Comparison of ENCODE assay signal across 1 cellular context in the genomic region with DNA sequence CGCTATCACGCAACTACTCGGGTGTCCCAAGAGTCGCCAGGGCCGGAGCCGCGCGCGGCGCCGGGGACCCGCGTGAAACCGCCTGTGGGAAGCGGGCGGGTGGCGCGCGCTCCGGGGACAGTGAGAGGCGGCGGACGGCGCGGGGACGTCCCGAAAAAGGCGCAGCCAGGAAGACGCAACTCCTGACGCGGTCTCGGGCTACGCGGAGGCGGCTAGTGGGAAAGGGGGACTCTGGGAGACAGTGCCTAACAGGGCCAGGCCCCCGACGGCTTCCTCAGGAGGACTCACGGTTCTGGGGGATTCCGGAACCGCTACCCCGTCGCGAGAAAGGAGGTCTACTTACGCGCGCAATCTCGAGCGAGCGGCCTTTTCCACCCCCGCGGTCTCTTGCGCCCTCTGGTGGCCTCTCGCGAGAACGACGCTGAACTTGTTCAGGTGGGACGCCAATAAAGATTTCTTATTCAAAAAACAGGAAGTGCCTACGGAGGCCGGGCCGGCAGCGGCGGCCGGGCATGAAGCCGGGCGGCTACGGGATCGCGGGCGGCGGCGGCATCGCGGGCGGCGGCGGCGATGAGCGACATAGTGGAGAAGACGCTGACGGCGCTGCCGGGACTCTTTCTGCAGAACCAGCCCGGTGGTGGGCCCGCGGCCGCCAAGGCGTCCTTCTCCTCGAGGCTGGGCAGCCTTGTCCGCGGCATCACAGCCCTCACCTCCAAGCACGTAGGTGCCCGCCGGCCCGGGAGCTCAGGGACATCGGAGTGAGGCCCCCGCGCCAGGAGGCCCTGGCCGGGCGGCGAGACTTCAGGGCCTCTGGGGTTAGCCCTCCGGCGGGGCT.
A peak's percentile ranks its signal among the peaks of the same experiment; 100 is the strongest.
TF ChIP-seq lines count a peak whose summit lies in the region.

A gene (plus strand): TSS at position 475 of the 835 bp plus-strand sequence. CDS start 96 bp downstream, at position 571.

TF ChIP-seq in HepG2, 621 proteins besides CTCF, POLR2A, EP300 and RAD21 (continued from another document and continues in another):
- TF ChIP-seq, protein P1, sequence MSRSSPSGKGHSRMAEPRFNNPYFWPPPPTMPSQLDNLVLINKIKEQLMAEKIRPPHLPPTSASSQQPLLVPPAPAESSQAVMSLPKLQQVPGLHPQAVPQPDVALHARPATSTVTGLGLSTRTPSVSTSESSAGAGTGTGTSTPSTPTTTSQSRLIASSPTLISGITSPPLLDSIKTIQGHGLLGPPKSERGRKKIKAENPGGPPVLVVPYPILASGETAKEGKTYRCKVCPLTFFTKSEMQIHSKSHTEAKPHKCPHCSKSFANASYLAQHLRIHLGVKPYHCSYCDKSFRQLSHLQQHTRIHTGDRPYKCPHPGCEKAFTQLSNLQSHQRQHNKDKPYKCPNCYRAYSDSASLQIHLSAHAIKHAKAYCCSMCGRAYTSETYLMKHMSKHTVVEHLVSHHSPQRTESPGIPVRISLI (CRISPR knock-in tag; IDR thresholded peaks at IDR 0.05; ENCODE audit: borderline replicate concordance) = no peak
- TF ChIP-seq SETDB1 (CRISPR knock-in tag; IDR thresholded peaks at IDR 0.05; ENCODE audit: borderline replicate concordance) (0 out of 2 replicates have a peak, but pooled peaks have one; percentile 58), POLR2G (IDR thresholded peaks at IDR 0.05; ENCODE audit: low read depth, low read length) (peak; percentile 79; the same call in 1 of the 2 replicates), HOXA7 (CRISPR knock-in tag; IDR thresholded peaks at IDR 0.05) (no peak), PAWR (CRISPR knock-in tag; IDR thresholded peaks at IDR 0.05; ENCODE audit: borderline replicate concordance) (no peak), SCMH1 (CRISPR knock-in tag; IDR thresholded peaks at IDR 0.05; ENCODE audit: borderline replicate concordance) (no peak), ZNF556 (CRISPR knock-in tag; IDR thresholded peaks at IDR 0.05; ENCODE audit: borderline replicate concordance) (peak; percentile 72; the same call in 1 of the 2 replicates), U2AF2 (IDR thresholded peaks at IDR 0.05; ENCODE audit: low read depth, low read length) (no peak), YY1 (IDR thresholded peaks at IDR 0.05; ENCODE audit: insufficient read depth, insufficient replicate concordance, low read depth, low read length) (peak; percentile 79), ZNF44 (CRISPR knock-in tag; IDR thresholded peaks at IDR 0.05) (0 out of 2 replicates have a peak, but pooled peaks have one; percentile 64), ZNF782 (CRISPR knock-in tag; IDR thresholded peaks at IDR 0.05; ENCODE audit: borderline replicate concordance) (peak; percentile 54; the same call in 1 of the 2 replicates), ZNF510 (CRISPR knock-in tag; IDR thresholded peaks at IDR 0.05; ENCODE audit: low read depth) (peak; percentile 65; the same call in 1 of the 2 replicates), ZFAT (CRISPR knock-in tag; conservative IDR thresholded peaks at IDR 0.05) (no peak), ZNF260 (CRISPR knock-in tag; IDR thresholded peaks at IDR 0.05; ENCODE audit: borderline replicate concordance, low read depth) (no peak), TGIF2 (CRISPR knock-in tag; IDR thresholded peaks at IDR 0.05) (peak; percentile 30; the same call in 1 of the 2 replicates), CREB1 (IDR thresholded peaks at IDR 0.05) (peak; percentile 53; the same call in 1 of the 2 replicates), CREB1 (CRISPR knock-in tag; IDR thresholded peaks at IDR 0.05) (peak; percentile 68), ZNF234 (CRISPR knock-in tag; conservative IDR thresholded peaks at IDR 0.05) (0 out of 2 replicates have a peak, but pooled peaks have one; percentile 44), RFXAP (CRISPR knock-in tag; IDR thresholded peaks at IDR 0.05; ENCODE audit: borderline replicate concordance) (no peak), ZNF484 (CRISPR knock-in tag; IDR thresholded peaks at IDR 0.05; ENCODE audit: borderline replicate concordance, low read depth) (no peak), MTF1 (CRISPR knock-in tag; IDR thresholded peaks at IDR 0.05) (no peak), SRSF4 (IDR thresholded peaks at IDR 0.05; ENCODE audit: low read depth, low read length, poor library complexity, severe bottlenecking) (no peak), ZNF598 (CRISPR knock-in tag; IDR thresholded peaks at IDR 0.05; ENCODE audit: borderline replicate concordance) (0 out of 2 replicates have a peak, but pooled peaks have one; percentile 20), SATB2 (CRISPR knock-in tag; IDR thresholded peaks at IDR 0.05) (0 out of 2 replicates have a peak, but pooled peaks have one; percentile 49), ZNF761 (CRISPR knock-in tag; conservative IDR thresholded peaks at IDR 0.05) (0 out of 2 replicates have a peak, but pooled peaks have one; percentile 50), GATA4 (IDR thresholded peaks at IDR 0.05; ENCODE audit: borderline replicate concordance, low read depth) (no peak), ZNF746 (CRISPR knock-in tag; IDR thresholded peaks at IDR 0.05) (no peak), RCOR2 (CRISPR knock-in tag; IDR thresholded peaks at IDR 0.05) (no peak), ISL2 (CRISPR knock-in tag; IDR thresholded peaks at IDR 0.05) (no peak), ZNF274 (CRISPR knock-in tag; IDR thresholded peaks at IDR 0.05) (no peak), CEBPB (IDR thresholded peaks at IDR 0.05; ENCODE audit: borderline replicate concordance, low read depth, low read length) (no peak), DMAP1 (CRISPR knock-in tag; IDR thresholded peaks at IDR 0.05) (peak; percentile 77), LCORL (IDR thresholded peaks at IDR 0.05) (no peak), LCORL (CRISPR knock-in tag; IDR thresholded peaks at IDR 0.05) (no peak; the same call in 1 of the 2 replicates), ZNF333 (CRISPR knock-in tag; IDR thresholded peaks at IDR 0.05; ENCODE audit: borderline replicate concordance) (no peak; the same call in 1 of the 2 replicates), BORCS8-MEF2B (CRISPR knock-in tag; IDR thresholded peaks at IDR 0.05) (peak; percentile 11; the same call in 1 of the 2 replicates), HDAC6 (IDR thresholded peaks at IDR 0.05; ENCODE audit: low read depth, low read length) (no peak), TAF1 (CRISPR knock-in tag; IDR thresholded peaks at IDR 0.05) (peak; percentile 62; the same call in 1 of the 2 replicates), JARID2 (CRISPR knock-in tag; IDR thresholded peaks at IDR 0.05; ENCODE audit: insufficient replicate concordance) (no peak), NR1H2 (CRISPR knock-in tag; IDR thresholded peaks at IDR 0.05; ENCODE audit: borderline replicate concordance, low read depth) (no peak), GTF3A (CRISPR knock-in tag; conservative IDR thresholded peaks at IDR 0.05) (no peak), GLI4 (CRISPR knock-in tag; IDR thresholded peaks at IDR 0.05; ENCODE audit: borderline replicate concordance) (no peak), SMARCE1 (IDR thresholded peaks at IDR 0.05; ENCODE audit: borderline replicate concordance) (no peak)
- TF ChIP-seq, protein P2, sequence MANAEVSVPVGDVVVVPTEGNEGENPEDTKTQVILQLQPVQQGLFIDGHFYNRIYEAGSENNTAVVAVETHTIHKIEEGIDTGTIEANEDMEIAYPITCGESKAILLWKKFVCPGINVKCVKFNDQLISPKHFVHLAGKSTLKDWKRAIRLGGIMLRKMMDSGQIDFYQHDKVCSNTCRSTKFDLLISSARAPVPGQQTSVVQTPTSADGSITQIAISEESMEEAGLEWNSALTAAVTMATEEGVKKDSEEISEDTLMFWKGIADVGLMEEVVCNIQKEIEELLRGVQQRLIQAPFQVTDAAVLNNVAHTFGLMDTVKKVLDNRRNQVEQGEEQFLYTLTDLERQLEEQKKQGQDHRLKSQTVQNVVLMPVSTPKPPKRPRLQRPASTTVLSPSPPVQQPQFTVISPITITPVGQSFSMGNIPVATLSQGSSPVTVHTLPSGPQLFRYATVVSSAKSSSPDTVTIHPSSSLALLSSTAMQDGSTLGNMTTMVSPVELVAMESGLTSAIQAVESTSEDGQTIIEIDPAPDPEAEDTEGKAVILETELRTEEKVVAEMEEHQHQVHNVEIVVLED (CRISPR knock-in tag; IDR thresholded peaks at IDR 0.05; ENCODE audit: borderline replicate concordance) = peak; percentile 50; the same call in 1 of the 2 replicates
- TF ChIP-seq, protein P3, sequence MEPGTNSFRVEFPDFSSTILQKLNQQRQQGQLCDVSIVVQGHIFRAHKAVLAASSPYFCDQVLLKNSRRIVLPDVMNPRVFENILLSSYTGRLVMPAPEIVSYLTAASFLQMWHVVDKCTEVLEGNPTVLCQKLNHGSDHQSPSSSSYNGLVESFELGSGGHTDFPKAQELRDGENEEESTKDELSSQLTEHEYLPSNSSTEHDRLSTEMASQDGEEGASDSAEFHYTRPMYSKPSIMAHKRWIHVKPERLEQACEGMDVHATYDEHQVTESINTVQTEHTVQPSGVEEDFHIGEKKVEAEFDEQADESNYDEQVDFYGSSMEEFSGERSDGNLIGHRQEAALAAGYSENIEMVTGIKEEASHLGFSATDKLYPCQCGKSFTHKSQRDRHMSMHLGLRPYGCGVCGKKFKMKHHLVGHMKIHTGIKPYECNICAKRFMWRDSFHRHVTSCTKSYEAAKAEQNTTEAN (CRISPR knock-in tag; conservative IDR thresholded peaks at IDR 0.05) = no peak
- TF ChIP-seq, protein P4, sequence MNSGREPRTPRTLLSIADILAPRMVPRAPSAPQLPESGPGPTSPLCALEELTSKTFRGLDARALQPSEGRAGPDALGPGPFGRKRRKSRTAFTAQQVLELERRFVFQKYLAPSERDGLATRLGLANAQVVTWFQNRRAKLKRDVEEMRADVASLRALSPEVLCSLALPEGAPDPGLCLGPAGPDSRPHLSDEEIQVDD (CRISPR knock-in tag; IDR thresholded peaks at IDR 0.05; ENCODE audit: borderline replicate concordance) = no peak
- TF ChIP-seq, protein P5, sequence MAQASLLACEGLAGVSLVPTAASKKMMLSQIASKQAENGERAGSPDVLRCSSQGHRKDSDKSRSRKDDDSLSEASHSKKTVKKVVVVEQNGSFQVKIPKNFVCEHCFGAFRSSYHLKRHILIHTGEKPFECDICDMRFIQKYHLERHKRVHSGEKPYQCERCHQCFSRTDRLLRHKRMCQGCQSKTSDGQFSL (CRISPR knock-in tag; IDR thresholded peaks at IDR 0.05) = no peak
- TF ChIP-seq, protein P6, sequence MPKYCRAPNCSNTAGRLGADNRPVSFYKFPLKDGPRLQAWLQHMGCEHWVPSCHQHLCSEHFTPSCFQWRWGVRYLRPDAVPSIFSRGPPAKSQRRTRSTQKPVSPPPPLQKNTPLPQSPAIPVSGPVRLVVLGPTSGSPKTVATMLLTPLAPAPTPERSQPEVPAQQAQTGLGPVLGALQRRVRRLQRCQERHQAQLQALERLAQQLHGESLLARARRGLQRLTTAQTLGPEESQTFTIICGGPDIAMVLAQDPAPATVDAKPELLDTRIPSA (CRISPR knock-in tag; IDR thresholded peaks at IDR 0.05; ENCODE audit: borderline replicate concordance) = peak; percentile 83; the same call in 1 of the 2 replicates
- TF ChIP-seq, protein P7, sequence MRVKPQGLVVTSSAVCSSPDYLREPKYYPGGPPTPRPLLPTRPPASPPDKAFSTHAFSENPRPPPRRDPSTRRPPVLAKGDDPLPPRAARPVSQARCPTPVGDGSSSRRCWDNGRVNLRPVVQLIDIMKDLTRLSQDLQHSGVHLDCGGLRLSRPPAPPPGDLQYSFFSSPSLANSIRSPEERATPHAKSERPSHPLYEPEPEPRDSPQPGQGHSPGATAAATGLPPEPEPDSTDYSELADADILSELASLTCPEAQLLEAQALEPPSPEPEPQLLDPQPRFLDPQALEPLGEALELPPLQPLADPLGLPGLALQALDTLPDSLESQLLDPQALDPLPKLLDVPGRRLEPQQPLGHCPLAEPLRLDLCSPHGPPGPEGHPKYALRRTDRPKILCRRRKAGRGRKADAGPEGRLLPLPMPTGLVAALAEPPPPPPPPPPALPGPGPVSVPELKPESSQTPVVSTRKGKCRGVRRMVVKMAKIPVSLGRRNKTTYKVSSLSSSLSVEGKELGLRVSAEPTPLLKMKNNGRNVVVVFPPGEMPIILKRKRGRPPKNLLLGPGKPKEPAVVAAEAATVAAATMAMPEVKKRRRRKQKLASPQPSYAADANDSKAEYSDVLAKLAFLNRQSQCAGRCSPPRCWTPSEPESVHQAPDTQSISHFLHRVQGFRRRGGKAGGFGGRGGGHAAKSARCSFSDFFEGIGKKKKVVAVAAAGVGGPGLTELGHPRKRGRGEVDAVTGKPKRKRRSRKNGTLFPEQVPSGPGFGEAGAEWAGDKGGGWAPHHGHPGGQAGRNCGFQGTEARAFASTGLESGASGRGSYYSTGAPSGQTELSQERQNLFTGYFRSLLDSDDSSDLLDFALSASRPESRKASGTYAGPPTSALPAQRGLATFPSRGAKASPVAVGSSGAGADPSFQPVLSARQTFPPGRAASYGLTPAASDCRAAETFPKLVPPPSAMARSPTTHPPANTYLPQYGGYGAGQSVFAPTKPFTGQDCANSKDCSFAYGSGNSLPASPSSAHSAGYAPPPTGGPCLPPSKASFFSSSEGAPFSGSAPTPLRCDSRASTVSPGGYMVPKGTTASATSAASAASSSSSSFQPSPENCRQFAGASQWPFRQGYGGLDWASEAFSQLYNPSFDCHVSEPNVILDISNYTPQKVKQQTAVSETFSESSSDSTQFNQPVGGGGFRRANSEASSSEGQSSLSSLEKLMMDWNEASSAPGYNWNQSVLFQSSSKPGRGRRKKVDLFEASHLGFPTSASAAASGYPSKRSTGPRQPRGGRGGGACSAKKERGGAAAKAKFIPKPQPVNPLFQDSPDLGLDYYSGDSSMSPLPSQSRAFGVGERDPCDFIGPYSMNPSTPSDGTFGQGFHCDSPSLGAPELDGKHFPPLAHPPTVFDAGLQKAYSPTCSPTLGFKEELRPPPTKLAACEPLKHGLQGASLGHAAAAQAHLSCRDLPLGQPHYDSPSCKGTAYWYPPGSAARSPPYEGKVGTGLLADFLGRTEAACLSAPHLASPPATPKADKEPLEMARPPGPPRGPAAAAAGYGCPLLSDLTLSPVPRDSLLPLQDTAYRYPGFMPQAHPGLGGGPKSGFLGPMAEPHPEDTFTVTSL (CRISPR knock-in tag; IDR thresholded peaks at IDR 0.05; ENCODE audit: borderline replicate concordance) = 0 out of 2 replicates have a peak, but pooled peaks have one; percentile 50
- TF ChIP-seq, protein P8, sequence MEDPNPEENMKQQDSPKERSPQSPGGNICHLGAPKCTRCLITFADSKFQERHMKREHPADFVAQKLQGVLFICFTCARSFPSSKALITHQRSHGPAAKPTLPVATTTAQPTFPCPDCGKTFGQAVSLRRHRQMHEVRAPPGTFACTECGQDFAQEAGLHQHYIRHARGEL (CRISPR knock-in tag; IDR thresholded peaks at IDR 0.05) = no peak
- TF ChIP-seq, protein P9, sequence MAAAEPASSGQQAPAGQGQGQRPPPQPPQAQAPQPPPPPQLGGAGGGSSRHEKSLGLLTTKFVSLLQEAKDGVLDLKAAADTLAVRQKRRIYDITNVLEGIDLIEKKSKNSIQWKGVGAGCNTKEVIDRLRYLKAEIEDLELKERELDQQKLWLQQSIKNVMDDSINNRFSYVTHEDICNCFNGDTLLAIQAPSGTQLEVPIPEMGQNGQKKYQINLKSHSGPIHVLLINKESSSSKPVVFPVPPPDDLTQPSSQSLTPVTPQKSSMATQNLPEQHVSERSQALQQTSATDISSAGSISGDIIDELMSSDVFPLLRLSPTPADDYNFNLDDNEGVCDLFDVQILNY (CRISPR knock-in tag; conservative IDR thresholded peaks at IDR 0.05) = no peak; the same call in 1 of the 2 replicates
- TF ChIP-seq, protein P10, sequence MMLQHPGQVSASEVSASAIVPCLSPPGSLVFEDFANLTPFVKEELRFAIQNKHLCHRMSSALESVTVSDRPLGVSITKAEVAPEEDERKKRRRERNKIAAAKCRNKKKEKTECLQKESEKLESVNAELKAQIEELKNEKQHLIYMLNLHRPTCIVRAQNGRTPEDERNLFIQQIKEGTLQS (CRISPR knock-in tag; IDR thresholded peaks at IDR 0.05) = no peak
